ENCODE assay signal across 8 cellular contexts in genomic region chr6:138403324-138403800, GRCh38. TPM values are rescaled to one million over a fixed set of nuclear protein-coding genes. Genes with fewer than 3 reads are reported as not detected.
DNase-seq lines count a peak whose midpoint lies in the region; ATAC-seq and TF ChIP-seq lines count a peak whose summit lies in the region.

No MANE protein-coding gene starts in this region.

- no peaks in the 10 kb centered on the region for H4K20me1 ChIP-seq in GM23338 (replicated peaks; ENCODE audit: insufficient read depth)

- H3K9me2 ChIP-seq in GM23338 (ENCODE audit: insufficient read depth), result no peaks in the 10 kb centered on the region

- H3F3A ChIP-seq in GM23338 (replicated peaks; ENCODE audit: low read depth), result no peaks in the 10 kb centered on the region; the same call in 1 of the 2 replicates

- CTCF ChIA-PET in GM10248 (lab: Yijun Ruan, JAX), result interaction anchor here (0.6 to 3.3 kb wide), 13 partner anchors 8 to 287 kb away, joined by 3 to 29 read pairs (median 4); partner anchors contain the start of gene SMIM28

- H3K27me3 ChIP-seq in GM23338 (ENCODE audit: insufficient read depth) (no peaks in the 10 kb centered on the region), gastroesophageal sphincter (no peaks in the 10 kb centered on the region)

- H3K79me2 ChIP-seq in GM23338 (replicated peaks; ENCODE audit: insufficient read depth), result no peaks in the 10 kb centered on the region

- H3K27ac ChIP-seq in GM23338 (ENCODE audit: low read depth), result peak overlapping the region; percentile 93; the same call in 1 of the 2 replicates
- H3K27ac ChIP-seq in gastroesophageal sphincter, result peak overlapping the region; percentile 64 to 97 (median 97)

- H2AFZ ChIP-seq in GM23338, result peak overlapping the region; percentile 94

- ATAC-seq in GM23338 (peak; percentile 19), gastroesophageal sphincter (peak; percentile 7), omental fat pad (ENCODE audit: low FRiP score) (peak; percentile 21)
- ATAC-seq in activated T-cell treated with anti-CD3 and anti-CD28 coated beads, Interleukin-2, amount 50 U/mL, for 72 hours (replicated peaks in 1 of 2), result peak; percentile 40 to 46

- peaks cover 30% of the 10 kb centered on the region for H3K36me3 Mint-ChIP-seq in GM23338 (ENCODE audit: low read depth)
- H3K36me3 Mint-ChIP-seq in activated T-cell treated with anti-CD3 and anti-CD28 coated beads, Interleukin-2, amount 50 U/mL, for 72 hours (ENCODE audit: insufficient read depth in 2 of 2), result peaks cover 3 to 5% of the 10 kb centered on the region in 2 donors

- H3K27me3 Mint-ChIP-seq in GM23338 (ENCODE audit: insufficient read depth, low read depth, poor library complexity), result peaks cover 6% of the 10 kb centered on the region
- no peaks in the 10 kb centered on the region for H3K27me3 Mint-ChIP-seq in activated T-cell treated with anti-CD3 and anti-CD28 coated beads, Interleukin-2, amount 50 U/mL, for 72 hours (ENCODE audit: low read depth)

- no peak for TF ChIP-seq EP300 in gastroesophageal sphincter (IDR thresholded peaks at IDR 0.05)

- H3K4me2 ChIP-seq in GM23338, result peak overlapping the region; percentile 98

- DNase-seq in GM10248 (ENCODE audit: extremely low spot score), result peak; percentile 60
- DNase-seq in GM23338 (ENCODE audit: low spot score), result no peak
- peak; percentile 65 for DNase-seq in NCI-H146 (lab: John Stamatoyannopoulos, UW)
- DNase-seq in activated T-cell treated with anti-CD3 and anti-CD28 coated beads, Interleukin-2, amount 50 U/mL, for 72 hours, result peak; percentile 57 to 60
- DNase-seq in omental fat pad (ENCODE audit: low spot score), result no peak
- DNase-seq in GOT3 (lab: John Stamatoyannopoulos, UW), result no peak
- DNase-seq in NCI-H510A (lab: John Stamatoyannopoulos, UW), result no peak

- POLR2A ChIA-PET in GM10248 (lab: Yijun Ruan, JAX), result interaction anchor here (1.0 kb wide), 1 partner anchor 13 kb away, joined by 5 read pairs; no protein-coding TSS in a partner anchor

- no CpG with 5 or more reads among the region's 30 CpGs for WGBS in gastroesophageal sphincter (ENCODE audit: low coverage in 1 of 2), 2 donors

- H3K27ac Mint-ChIP-seq in GM23338, result peak overlapping the region; percentile 81
- H3K27ac Mint-ChIP-seq in activated T-cell treated with anti-CD3 and anti-CD28 coated beads, Interleukin-2, amount 50 U/mL, for 72 hours, result no peak overlapping the region

- H3K4me3 ChIP-seq in GM23338, result peak overlapping the region; percentile 97
- H3K4me3 ChIP-seq in gastroesophageal sphincter, result peak overlapping the region; percentile 57 to 93

- no peaks in the 10 kb centered on the region for H3K9me3 Mint-ChIP-seq in GM23338
- H3K9me3 Mint-ChIP-seq in activated T-cell treated with anti-CD3 and anti-CD28 coated beads, Interleukin-2, amount 50 U/mL, for 72 hours, result no peaks in the 10 kb centered on the region

- no peak for TF ChIP-seq POLR2A in gastroesophageal sphincter (IDR thresholded peaks at IDR 0.05)

- H3K4me3 Mint-ChIP-seq in GM23338, result peak overlapping the region; percentile 82
- peak overlapping the region; percentile 81 to 89 for H3K4me3 Mint-ChIP-seq in activated T-cell treated with anti-CD3 and anti-CD28 coated beads, Interleukin-2, amount 50 U/mL, for 72 hours

- no peaks in the 10 kb centered on the region; the same call in 1 of the 2 replicates for H3K4me1 ChIP-seq in GM23338 (ENCODE audit: insufficient read depth)
- peaks cover 0 to 33% (median 0%) of the 10 kb centered on the region in 3 donors for H3K4me1 ChIP-seq in gastroesophageal sphincter

- H3K36me3 ChIP-seq in GM23338 (ENCODE audit: insufficient read depth), result peaks cover 22% of the 10 kb centered on the region
- peaks cover 0 to 28% of the 10 kb centered on the region in 2 donors for H3K36me3 ChIP-seq in gastroesophageal sphincter

- peak; percentile 47 for TF ChIP-seq CTCF in GM10248 (IDR thresholded peaks at IDR 0.05; ENCODE audit: control extremely low read depth, extremely low read depth, low read depth, missing control alignments)
- TF ChIP-seq CTCF in GM23338 (conservative IDR thresholded peaks at IDR 0.05; ENCODE audit: low read depth in 2 of 2), result peak in 1 of 2 experiments; percentile 57; a peak in 3 of 4 replicates
- peak in 3 of 4 experiments; percentile 3 to 41 (median 5) for TF ChIP-seq CTCF in gastroesophageal sphincter (IDR thresholded peaks at IDR 0.05)
- TF ChIP-seq CTCF in omental fat pad (IDR thresholded peaks at IDR 0.05), result no peak

- peaks cover 5% of the 10 kb centered on the region for H3K4me1 Mint-ChIP-seq in GM23338
- H3K4me1 Mint-ChIP-seq in activated T-cell treated with anti-CD3 and anti-CD28 coated beads, Interleukin-2, amount 50 U/mL, for 72 hours (ENCODE audit: low read depth), result peaks cover 22% of the 10 kb centered on the region

- no peaks in the 10 kb centered on the region for H3K9me3 ChIP-seq in gastroesophageal sphincter

TF ChIP-seq in GM23338, 12 proteins besides CTCF, POLR2A, EP300 and RAD21:
- TF ChIP-seq POLR2AphosphoS5 (IDR thresholded peaks at IDR 0.05; ENCODE audit: low read depth), result no peak
- TF ChIP-seq ZNF331 (CRISPR knock-in tag; IDR thresholded peaks at IDR 0.05; ENCODE audit: low read depth), result no peak
- no peak for TF ChIP-seq EZH2phosphoT487 (IDR thresholded peaks at IDR 0.05; ENCODE audit: unreplicated experiment)
- TF ChIP-seq EZH2 (IDR thresholded peaks at IDR 0.05; ENCODE audit: low read depth, unreplicated experiment), result no peak
- no peak for TF ChIP-seq STAT1 (IDR thresholded peaks at IDR 0.05; ENCODE audit: unreplicated experiment)
- no peak for TF ChIP-seq REST (IDR thresholded peaks at IDR 0.05; ENCODE audit: unreplicated experiment)

RNA-seq across cellular contexts. Expression of gene HEBP2, which starts 0.7 kb away (rescaled TPM):
- total RNA-seq in GM23338 (2014; rRNA removed; shearing (Covaris generic)), result 14.7 and 25.6 TPM in 2 replicates
- 118 and 127 TPM in 2 replicates for polyA plus RNA-seq in GM23338 (2016; fragmentation: Nextera tagmentation; extraction: Ambion mirVana)
- 10 to 100 TPM; 36.5 to 41.1 TPM for total RNA-seq in activated T-cell treated with anti-CD3 and anti-CD28 coated beads, Interleukin-2, amount 50 U/mL, for 72 hours
- 100 to 1,000 TPM in 1 of 4 donors, 10 to 100 TPM in 3; 71.1 to 105 (median 77.8) TPM for total RNA-seq in gastroesophageal sphincter
- total RNA-seq in omental fat pad, result 100 to 1,000 TPM; 118 to 282 (median 205) TPM

RNA-seq across cellular contexts. Expression of gene SMIM28, which starts 25.7 kb away (rescaled TPM):
- total RNA-seq in GM23338 (2014; rRNA removed; shearing (Covaris generic)), result not detected in 2 replicates
- polyA plus RNA-seq in GM23338 (2016; fragmentation: Nextera tagmentation; extraction: Ambion mirVana), result not detected in 2 replicates
- not detected for total RNA-seq in activated T-cell treated with anti-CD3 and anti-CD28 coated beads, Interleukin-2, amount 50 U/mL, for 72 hours
- total RNA-seq in gastroesophageal sphincter (1 to 10 TPM in 1 of 4 donors, not detected in 3; 1.5 TPM), omental fat pad (not detected)

Comparison
In these comparisons a context has a peak if more than half of its experiments do, and no peak if none do; other contexts are left out.
1. DNase-seq: peak in GM10248 (single experiment), NCI-H146 (single experiment) and activated T-cell treated with anti-CD3 and anti-CD28 coated beads, Interleukin-2, amount 50 U/mL, for 72 hours (2 of 2); none in GM23338 (single experiment), omental fat pad (single experiment), GOT3 (single experiment) and NCI-H510A (single experiment).
2. CTCF ChIP-seq: peak in GM10248 (single experiment) and gastroesophageal sphincter (3 of 4); none in omental fat pad (0 of 3).
3. Peak in every context shown above with its lines, with median percentiles within 50 percentile points of each other: ATAC-seq.